8 cellular contexts compared by ENCODE assay signal in the genomic region with DNA sequence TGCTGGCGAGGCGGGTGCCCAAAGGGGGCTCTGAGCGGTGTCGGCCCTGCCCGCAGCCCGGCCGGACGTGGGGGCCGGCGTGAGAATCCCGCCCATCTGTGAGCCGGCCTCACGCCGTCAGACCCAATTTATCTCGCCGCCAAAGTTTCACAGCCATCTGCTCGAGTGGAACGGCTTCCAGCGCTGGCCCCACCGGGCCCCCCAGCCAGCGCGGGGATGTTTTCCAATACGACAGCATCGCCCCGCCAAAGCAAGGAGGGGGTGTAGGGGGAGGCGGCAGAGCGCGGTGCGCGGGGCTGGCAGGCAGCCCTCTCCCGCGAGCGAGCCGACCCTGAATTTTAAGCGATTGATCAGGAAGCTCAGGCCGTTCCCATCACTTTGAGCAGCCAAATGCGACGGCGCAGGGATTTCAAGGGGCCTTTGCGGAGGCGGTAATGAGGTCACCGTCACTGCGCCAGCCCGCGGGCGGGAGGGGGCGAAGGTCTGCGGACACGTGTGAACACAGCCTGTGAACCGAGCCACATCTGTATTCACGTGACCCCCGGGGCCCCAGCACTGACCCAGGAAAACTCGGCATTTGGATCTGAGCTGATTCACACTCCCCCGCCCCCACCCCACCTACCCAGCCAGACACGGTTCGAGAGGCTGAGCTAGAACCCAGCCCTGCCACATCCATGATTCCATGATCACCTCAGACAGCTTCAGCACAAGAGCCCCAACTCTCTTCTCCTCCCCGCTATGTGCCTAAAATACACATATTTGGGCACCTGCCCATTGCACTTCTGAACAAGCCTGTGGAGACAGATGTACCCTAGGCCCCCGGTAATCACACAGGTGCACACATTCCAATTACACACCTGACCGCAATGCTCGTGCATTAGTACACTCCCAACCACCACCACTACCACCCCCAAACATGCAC. TPM values are rescaled to one million over a fixed set of nuclear protein-coding genes. Genes with fewer than 3 reads are reported as not detected.
DNase-seq lines count a peak whose midpoint lies in the region; TF ChIP-seq lines count a peak whose summit lies in the region.

No MANE protein-coding gene starts in this region.

- peaks cover 10% of the 10 kb centered on the region; the same call in 1 of the 2 replicates for H3K27me3 Mint-ChIP-seq in HFFc6 (ENCODE audit: insufficient read depth)

- H3K9ac ChIP-seq in iPS-18a (ENCODE audit: low read length): no peak overlapping the region

- H3K36me3 ChIP-seq in ascending aorta (no peaks in the 10 kb centered on the region), iPS-18a (ENCODE audit: control insufficient read depth, low read depth, low read length) (no peaks in the 10 kb centered on the region)

- no peaks in the 10 kb centered on the region for H3K9me3 Mint-ChIP-seq in HFFc6

- peak overlapping the region; percentile 85 for H3K4me3 Mint-ChIP-seq in HFFc6

- DNase-seq in ELF-1 (ENCODE audit: low read depth, low spot score) (peak; percentile 51), HFFc6 (no peak), RPMI7951 (ENCODE audit: low read depth) (peak; percentile 45), ascending aorta (ENCODE audit: low spot score in 2 of 2) (peak in 1 of 2 donors; percentile 76), skeletal muscle cell (ENCODE audit: low read depth) (peak; percentile 75), NCI-H187 (lab: John Stamatoyannopoulos, UW) (no peak), epidermal melanocyte (ENCODE audit: insufficient read length, low spot score) (no peak)

- peak overlapping the region; percentile 51 to 75 for H3K4me3 ChIP-seq in ascending aorta
- H3K4me3 ChIP-seq in iPS-18a (ENCODE audit: low read length): peak overlapping the region; percentile 54
- peak overlapping the region; percentile 33 for H3K4me3 ChIP-seq in skeletal muscle cell (ENCODE audit: low read depth, low read length)

- intact Hi-C loops in ascending aorta (cut with DNase I): loop anchor here (1.0 to 5.0 kb wide), 3 partner anchors 51 to 231 kb away; partner anchors contain the start of gene CXXC5

- TF ChIP-seq CTCF in HFFc6 (IDR thresholded peaks at IDR 0.05): no peak
- TF ChIP-seq CTCF in ascending aorta (IDR thresholded peaks at IDR 0.05): no peak

- peaks cover 14 to 32% of the 10 kb centered on the region in 2 donors for H3K4me1 ChIP-seq in ascending aorta
- H3K4me1 ChIP-seq in iPS-18a (ENCODE audit: control insufficient read depth, low read depth, low read length): peaks cover 25% of the 10 kb centered on the region

- H3K36me3 Mint-ChIP-seq in HFFc6 (ENCODE audit: low read depth): no peaks in the 10 kb centered on the region

- H3K27ac ChIP-seq in ascending aorta (peak overlapping the region in 1 of 2 donors; percentile 77), iPS-18a (ENCODE audit: low read length) (no peak overlapping the region)

- H3K27ac Mint-ChIP-seq in HFFc6: no peak overlapping the region

- no peaks in the 10 kb centered on the region for H3K9me3 ChIP-seq in ascending aorta
- H3K9me3 ChIP-seq in iPS-18a (ENCODE audit: control insufficient read depth, low read depth, low read length): no peaks in the 10 kb centered on the region

- H3K4me1 Mint-ChIP-seq in HFFc6 (ENCODE audit: low read depth): peaks cover 40% of the 10 kb centered on the region

- no peaks in the 10 kb centered on the region for H3K27me3 ChIP-seq in ascending aorta
- H3K27me3 ChIP-seq in iPS-18a (ENCODE audit: control insufficient read depth, insufficient read depth, low read length): peaks cover 85% of the 10 kb centered on the region

RNA-seq across cellular contexts. Expression of gene PSD2, which starts 47.8 kb away (rescaled TPM):
- total RNA-seq in HFFc6 (2021; fragmentation: NEBNext Ultra II Directional; extraction: Animal tissue kit (Norgen Biotek cat#: 25700)): under 1 TPM in 5 of 6 experiments, not detected in 1; 0.02 to 0.14 (median 0.07) TPM
- not detected in 2 replicates for total RNA-seq in RPMI7951 (2014; rRNA removed; shearing (Covaris generic))
- total RNA-seq in ascending aorta: not detected

Comparison
In these comparisons a context has a peak if more than half of its experiments do, and no peak if none do; other contexts are left out.
1. DNase-seq: peak in ELF-1 (single experiment), RPMI7951 (single experiment) and skeletal muscle cell (single experiment); none in HFFc6 (single experiment), NCI-H187 (0 of 2) and epidermal melanocyte (single experiment).
2. Peak in every context shown above with its lines, with median percentiles within 50 percentile points of each other: H3K4me3 ChIP-seq.